In the genomic region with DNA sequence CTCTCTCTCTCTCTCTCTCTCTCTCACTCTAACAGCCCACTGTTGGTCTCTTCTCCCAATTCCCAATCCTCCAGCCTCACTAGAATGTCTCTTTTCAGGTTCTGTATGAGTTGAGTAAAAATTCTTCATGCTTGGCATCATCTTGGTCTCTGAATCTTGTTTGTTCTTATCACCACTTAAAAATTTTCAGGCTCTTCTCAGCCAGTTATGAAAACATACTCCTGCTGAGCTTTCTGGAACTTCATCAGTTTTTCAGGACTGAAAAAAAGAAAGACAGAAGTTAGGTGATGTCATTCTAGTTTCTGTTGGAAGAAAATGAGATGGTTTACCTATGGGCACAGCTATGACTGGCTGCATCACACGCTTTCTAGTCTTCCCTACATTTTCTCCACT, we compare ENCODE assay signal across 1 cellular context.
A peak's percentile ranks its signal among the peaks of the same experiment; 100 is the strongest.
TF ChIP-seq lines count a peak whose summit lies in the region.

No MANE protein-coding gene starts in this region.

TF ChIP-seq in HepG2, 621 proteins besides CTCF, POLR2A, EP300 and RAD21:
- TF ChIP-seq ZNF232 (CRISPR knock-in tag; IDR thresholded peaks at IDR 0.05; ENCODE audit: borderline replicate concordance), result no peak
- peak; percentile 9; the same call in 1 of the 2 replicates for TF ChIP-seq ATF7 (IDR thresholded peaks at IDR 0.05)
- no peak for TF ChIP-seq ATF7 (CRISPR knock-in tag; IDR thresholded peaks at IDR 0.05)
TF ChIP-seq in HepG2: peak in this region for 1.
